ENCODE assay signal across 1 cellular context in the genomic region with DNA sequence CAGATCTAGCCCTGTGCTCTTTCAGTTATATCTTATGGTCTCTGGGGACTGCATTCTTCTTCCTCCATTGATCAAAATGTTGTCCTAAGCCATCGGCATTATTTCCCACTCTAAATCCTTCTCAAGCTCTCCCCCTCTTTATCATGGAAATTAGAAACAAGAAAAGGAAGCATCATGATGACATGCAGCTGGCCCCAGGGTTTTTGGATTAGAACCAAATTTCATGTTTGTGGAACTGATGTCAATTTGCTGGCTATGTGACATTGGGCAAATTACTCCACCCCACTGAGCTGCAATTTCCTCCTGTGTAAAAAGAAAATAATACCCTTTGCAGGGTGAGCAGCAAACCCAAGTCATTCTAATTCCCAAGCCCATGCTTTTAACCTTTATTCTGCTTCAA.
TF ChIP-seq lines count a peak whose summit lies in the region.

No MANE protein-coding gene starts in this region.

TF ChIP-seq in SK-N-SH treated with all-trans-retinoic acid at 6 μM for 48 hours, 23 proteins besides CTCF, POLR2A, EP300 and RAD21:
- TF ChIP-seq, protein P1, sequence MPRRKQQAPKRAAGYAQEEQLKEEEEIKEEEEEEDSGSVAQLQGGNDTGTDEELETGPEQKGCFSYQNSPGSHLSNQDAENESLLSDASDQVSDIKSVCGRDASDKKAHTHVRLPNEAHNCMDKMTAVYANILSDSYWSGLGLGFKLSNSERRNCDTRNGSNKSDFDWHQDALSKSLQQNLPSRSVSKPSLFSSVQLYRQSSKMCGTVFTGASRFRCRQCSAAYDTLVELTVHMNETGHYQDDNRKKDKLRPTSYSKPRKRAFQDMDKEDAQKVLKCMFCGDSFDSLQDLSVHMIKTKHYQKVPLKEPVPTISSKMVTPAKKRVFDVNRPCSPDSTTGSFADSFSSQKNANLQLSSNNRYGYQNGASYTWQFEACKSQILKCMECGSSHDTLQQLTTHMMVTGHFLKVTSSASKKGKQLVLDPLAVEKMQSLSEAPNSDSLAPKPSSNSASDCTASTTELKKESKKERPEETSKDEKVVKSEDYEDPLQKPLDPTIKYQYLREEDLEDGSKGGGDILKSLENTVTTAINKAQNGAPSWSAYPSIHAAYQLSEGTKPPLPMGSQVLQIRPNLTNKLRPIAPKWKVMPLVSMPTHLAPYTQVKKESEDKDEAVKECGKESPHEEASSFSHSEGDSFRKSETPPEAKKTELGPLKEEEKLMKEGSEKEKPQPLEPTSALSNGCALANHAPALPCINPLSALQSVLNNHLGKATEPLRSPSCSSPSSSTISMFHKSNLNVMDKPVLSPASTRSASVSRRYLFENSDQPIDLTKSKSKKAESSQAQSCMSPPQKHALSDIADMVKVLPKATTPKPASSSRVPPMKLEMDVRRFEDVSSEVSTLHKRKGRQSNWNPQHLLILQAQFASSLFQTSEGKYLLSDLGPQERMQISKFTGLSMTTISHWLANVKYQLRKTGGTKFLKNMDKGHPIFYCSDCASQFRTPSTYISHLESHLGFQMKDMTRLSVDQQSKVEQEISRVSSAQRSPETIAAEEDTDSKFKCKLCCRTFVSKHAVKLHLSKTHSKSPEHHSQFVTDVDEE (CRISPR knock-in tag; IDR thresholded peaks at IDR 0.05): no peak
- TF ChIP-seq TOX (CRISPR knock-in tag; IDR thresholded peaks at IDR 0.05; ENCODE audit: borderline replicate concordance) (no peak), OSR1 (CRISPR knock-in tag; IDR thresholded peaks at IDR 0.05) (no peak), RARB (CRISPR knock-in tag; IDR thresholded peaks at IDR 0.05) (no peak), SNAI2 (CRISPR knock-in tag; IDR thresholded peaks at IDR 0.05) (no peak), ARNTL (CRISPR knock-in tag; IDR thresholded peaks at IDR 0.05; ENCODE audit: borderline replicate concordance, low read depth) (no peak), TCF4 (CRISPR knock-in tag; IDR thresholded peaks at IDR 0.05; ENCODE audit: borderline replicate concordance) (no peak), GLIS3 (CRISPR knock-in tag; IDR thresholded peaks at IDR 0.05) (no peak), CSDC2 (CRISPR knock-in tag; IDR thresholded peaks at IDR 0.05) (no peak), ZFP3 (CRISPR knock-in tag; IDR thresholded peaks at IDR 0.05) (no peak), ZNF8 (CRISPR knock-in tag; IDR thresholded peaks at IDR 0.05) (no peak), ESRRG (CRISPR knock-in tag; IDR thresholded peaks at IDR 0.05) (no peak), ZNF565 (CRISPR knock-in tag; conservative IDR thresholded peaks at IDR 0.05; ENCODE audit: low read depth) (no peak)
- TF ChIP-seq, protein P2, sequence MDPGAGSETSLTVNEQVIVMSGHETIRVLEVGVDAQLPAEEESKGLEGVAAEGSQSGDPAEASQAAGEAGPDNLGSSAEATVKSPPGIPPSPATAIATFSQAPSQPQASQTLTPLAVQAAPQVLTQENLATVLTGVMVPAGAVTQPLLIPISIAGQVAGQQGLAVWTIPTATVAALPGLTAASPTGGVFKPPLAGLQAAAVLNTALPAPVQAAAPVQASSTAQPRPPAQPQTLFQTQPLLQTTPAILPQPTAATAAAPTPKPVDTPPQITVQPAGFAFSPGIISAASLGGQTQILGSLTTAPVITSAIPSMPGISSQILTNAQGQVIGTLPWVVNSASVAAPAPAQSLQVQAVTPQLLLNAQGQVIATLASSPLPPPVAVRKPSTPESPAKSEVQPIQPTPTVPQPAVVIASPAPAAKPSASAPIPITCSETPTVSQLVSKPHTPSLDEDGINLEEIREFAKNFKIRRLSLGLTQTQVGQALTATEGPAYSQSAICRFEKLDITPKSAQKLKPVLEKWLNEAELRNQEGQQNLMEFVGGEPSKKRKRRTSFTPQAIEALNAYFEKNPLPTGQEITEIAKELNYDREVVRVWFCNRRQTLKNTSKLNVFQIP (CRISPR knock-in tag; IDR thresholded peaks at IDR 0.05; ENCODE audit: borderline replicate concordance, low read depth): no peak
- TF ChIP-seq, protein P3, sequence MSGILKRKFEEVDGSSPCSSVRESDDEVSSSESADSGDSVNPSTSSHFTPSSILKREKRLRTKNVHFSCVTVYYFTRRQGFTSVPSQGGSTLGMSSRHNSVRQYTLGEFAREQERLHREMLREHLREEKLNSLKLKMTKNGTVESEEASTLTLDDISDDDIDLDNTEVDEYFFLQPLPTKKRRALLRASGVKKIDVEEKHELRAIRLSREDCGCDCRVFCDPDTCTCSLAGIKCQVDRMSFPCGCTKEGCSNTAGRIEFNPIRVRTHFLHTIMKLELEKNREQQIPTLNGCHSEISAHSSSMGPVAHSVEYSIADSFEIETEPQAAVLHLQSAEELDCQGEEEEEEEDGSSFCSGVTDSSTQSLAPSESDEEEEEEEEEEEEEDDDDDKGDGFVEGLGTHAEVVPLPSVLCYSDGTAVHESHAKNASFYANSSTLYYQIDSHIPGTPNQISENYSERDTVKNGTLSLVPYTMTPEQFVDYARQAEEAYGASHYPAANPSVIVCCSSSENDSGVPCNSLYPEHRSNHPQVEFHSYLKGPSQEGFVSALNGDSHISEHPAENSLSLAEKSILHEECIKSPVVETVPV (CRISPR knock-in tag; IDR thresholded peaks at IDR 0.05): no peak
- TF ChIP-seq, protein P4, sequence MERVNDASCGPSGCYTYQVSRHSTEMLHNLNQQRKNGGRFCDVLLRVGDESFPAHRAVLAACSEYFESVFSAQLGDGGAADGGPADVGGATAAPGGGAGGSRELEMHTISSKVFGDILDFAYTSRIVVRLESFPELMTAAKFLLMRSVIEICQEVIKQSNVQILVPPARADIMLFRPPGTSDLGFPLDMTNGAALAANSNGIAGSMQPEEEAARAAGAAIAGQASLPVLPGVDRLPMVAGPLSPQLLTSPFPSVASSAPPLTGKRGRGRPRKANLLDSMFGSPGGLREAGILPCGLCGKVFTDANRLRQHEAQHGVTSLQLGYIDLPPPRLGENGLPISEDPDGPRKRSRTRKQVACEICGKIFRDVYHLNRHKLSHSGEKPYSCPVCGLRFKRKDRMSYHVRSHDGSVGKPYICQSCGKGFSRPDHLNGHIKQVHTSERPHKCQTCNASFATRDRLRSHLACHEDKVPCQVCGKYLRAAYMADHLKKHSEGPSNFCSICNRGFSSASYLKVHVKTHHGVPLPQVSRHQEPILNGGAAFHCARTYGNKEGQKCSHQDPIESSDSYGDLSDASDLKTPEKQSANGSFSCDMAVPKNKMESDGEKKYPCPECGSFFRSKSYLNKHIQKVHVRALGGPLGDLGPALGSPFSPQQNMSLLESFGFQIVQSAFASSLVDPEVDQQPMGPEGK (CRISPR knock-in tag; IDR thresholded peaks at IDR 0.05; ENCODE audit: borderline replicate concordance): no peak
